Comparison of ENCODE assay signal across 16 cellular contexts in genomic region chr6:75124085-75124484, GRCh38.
DNase-seq lines count a peak whose midpoint lies in the region; ATAC-seq and TF ChIP-seq lines count a peak whose summit lies in the region.
"Had no signal": no experiment of that assay in that cellular context is flagged by ENCODE, and none has a peak within 500 bp of the region (broad histone marks: within the 10 kb centered on the region; RNA-seq: fewer than 3 reads in every experiment).

No MANE protein-coding gene starts in this region.

- H4K20me1 ChIP-seq in GM23338 (replicated peaks; ENCODE audit: insufficient read depth), result no peaks in the 10 kb centered on the region

- H3K4me3 ChIP-seq in GM23338, result no peak overlapping the region
- no peak overlapping the region for H3K4me3 ChIP-seq in choroid plexus epithelial cell (ENCODE audit: low read depth, low read length)
- no peak overlapping the region for H3K4me3 ChIP-seq in fibroblast of villous mesenchyme (ENCODE audit: low read depth, low read length)
- H3K4me3 ChIP-seq in CD8-positive, alpha-beta T cell (ENCODE audit: low read depth, low read length), result no peak overlapping the region
- H3K4me3 ChIP-seq in Peyer's patch, result no peak overlapping the region

- no peaks in the 10 kb centered on the region for H3K9me3 Mint-ChIP-seq in GM23338
- H3K9me3 Mint-ChIP-seq in CD8-positive, alpha-beta T cell, result no peaks in the 10 kb centered on the region
- H3K9me3 Mint-ChIP-seq: CD4-positive, alpha-beta memory T cell had no signal

- H3K27ac ChIP-seq in GM23338 (ENCODE audit: low read depth), result no peak overlapping the region
- H3K27ac ChIP-seq in CD8-positive, alpha-beta T cell (ENCODE audit: low read depth, low read length), result no peak overlapping the region
- no peak overlapping the region for H3K27ac ChIP-seq in Peyer's patch
- H3K27ac ChIP-seq: C4-2B had no signal

- TF ChIP-seq CTCF in GM23338 (conservative IDR thresholded peaks at IDR 0.05; ENCODE audit: low read depth in 2 of 2), result 0 out of 4 replicates have a peak, but pooled peaks of 1 of the 2 experiments have one; percentile 19
- TF ChIP-seq CTCF in choroid plexus epithelial cell (conservative IDR thresholded peaks at IDR 0.05; ENCODE audit: low read depth, low read length), result peak; percentile 15
- peak; percentile 6 for TF ChIP-seq CTCF in fibroblast of villous mesenchyme (IDR thresholded peaks at IDR 0.05; ENCODE audit: insufficient read depth, low read depth, low read length)
- TF ChIP-seq CTCF in CD8-positive, alpha-beta T cell (IDR thresholded peaks at IDR 0.05), result no peak
- TF ChIP-seq CTCF in Peyer's patch (IDR thresholded peaks at IDR 0.05), result no peak

- no peaks in the 10 kb centered on the region for H3K9me2 ChIP-seq in GM23338 (ENCODE audit: insufficient read depth)

- no peaks in the 10 kb centered on the region for H3K36me3 Mint-ChIP-seq in GM23338 (ENCODE audit: low read depth)
- no peaks in the 10 kb centered on the region for H3K36me3 Mint-ChIP-seq in CD8-positive, alpha-beta T cell
- H3K36me3 Mint-ChIP-seq: CD4-positive, alpha-beta memory T cell had no signal

- no peaks in the 10 kb centered on the region for H3K79me2 ChIP-seq in GM23338 (replicated peaks; ENCODE audit: insufficient read depth)

- intact Hi-C loops in CD8-positive, alpha-beta T cell (cut with DNase I, micrococcal nuclease), result no loop called here

- no peak overlapping the region for H3K27ac Mint-ChIP-seq in GM23338
- no peak overlapping the region for H3K27ac Mint-ChIP-seq in CD8-positive, alpha-beta T cell
- H3K27ac Mint-ChIP-seq: B cell; CD4-positive, alpha-beta memory T cell had no signal

- peaks cover 5% of the 10 kb centered on the region for H3K4me1 Mint-ChIP-seq in GM23338
- H3K4me1 Mint-ChIP-seq in CD8-positive, alpha-beta T cell (ENCODE audit: low read depth), result no peaks in the 10 kb centered on the region
- H3K4me1 Mint-ChIP-seq: B cell; CD4-positive, alpha-beta memory T cell had no signal

- ATAC-seq in GM23338 (no peak), HG03520 (IDR thresholded peaks at IDR 0.05; ENCODE audit: unreplicated experiment) (no peak)
- ATAC-seq in CD8-positive, alpha-beta T cell, result no peak

- no peak overlapping the region for H3K4me3 Mint-ChIP-seq in GM23338
- H3K4me3 Mint-ChIP-seq in CD8-positive, alpha-beta T cell, result no peak overlapping the region
- H3K4me3 Mint-ChIP-seq: B cell; CD4-positive, alpha-beta memory T cell had no signal

- DNase-seq in GM23338 (ENCODE audit: low spot score) (peak; percentile 20), choroid plexus epithelial cell (ENCODE audit: low read depth) (no peak), fibroblast of villous mesenchyme (ENCODE audit: low read depth) (no peak), iPS-NIHi7 (ENCODE audit: extremely low spot score) (no peak), Peyer's patch (no peak)
- DNase-seq in CD8-positive, alpha-beta T cell, result no peak
- DNase-seq: ACHN; CD4-positive, alpha-beta memory T cell; DMS53; GF-D8; IMR-90; Kasumi-1; KBM-7 had no signal

- H2AFZ ChIP-seq in GM23338, result no peak overlapping the region

- no peaks in the 10 kb centered on the region for H3K4me1 ChIP-seq in GM23338 (ENCODE audit: insufficient read depth)
- H3K4me1 ChIP-seq in CD8-positive, alpha-beta T cell (ENCODE audit: insufficient read depth, low read length), result no peaks in the 10 kb centered on the region
- H3K4me1 ChIP-seq in Peyer's patch, result no peaks in the 10 kb centered on the region

- no peak overlapping the region for H3K4me2 ChIP-seq in GM23338

- POLR2A ChIA-PET in CD8-positive, alpha-beta T cell (lab: Charles Lee), result no interaction called here

- H3K36me3 ChIP-seq in GM23338 (ENCODE audit: insufficient read depth) (no peaks in the 10 kb centered on the region), Peyer's patch (peaks cover 0 to 5% (median 0%) of the 10 kb centered on the region in 3 donors)
- no peaks in the 10 kb centered on the region for H3K36me3 ChIP-seq in CD8-positive, alpha-beta T cell (ENCODE audit: insufficient read depth, low read length)

- CTCF ChIA-PET in CD8-positive, alpha-beta T cell (lab: Charles Lee), result no interaction called here

- no peaks in the 10 kb centered on the region for H3K9me3 ChIP-seq in CD8-positive, alpha-beta T cell (ENCODE audit: low read length)
- H3K9me3 ChIP-seq in Peyer's patch, result no peaks in the 10 kb centered on the region

- H3K27me3 Mint-ChIP-seq in GM23338 (ENCODE audit: insufficient read depth, low read depth, poor library complexity), result peaks cover 2% of the 10 kb centered on the region
- H3K27me3 Mint-ChIP-seq in CD8-positive, alpha-beta T cell (ENCODE audit: low read depth), result no peaks in the 10 kb centered on the region

- no peaks in the 10 kb centered on the region for H3F3A ChIP-seq in GM23338 (replicated peaks; ENCODE audit: low read depth)

- no peak for TF ChIP-seq POLR2A in Peyer's patch (IDR thresholded peaks at IDR 0.05)

- no peaks in the 10 kb centered on the region for H3K27me3 ChIP-seq in GM23338 (ENCODE audit: insufficient read depth)
- H3K27me3 ChIP-seq in CD8-positive, alpha-beta T cell (ENCODE audit: insufficient read depth, low read length), result no peaks in the 10 kb centered on the region
- no peaks in the 10 kb centered on the region for H3K27me3 ChIP-seq in Peyer's patch

TF ChIP-seq in GM23338, 12 proteins besides CTCF, POLR2A, EP300 and RAD21 (continues in another document):
- TF ChIP-seq, protein P1, sequence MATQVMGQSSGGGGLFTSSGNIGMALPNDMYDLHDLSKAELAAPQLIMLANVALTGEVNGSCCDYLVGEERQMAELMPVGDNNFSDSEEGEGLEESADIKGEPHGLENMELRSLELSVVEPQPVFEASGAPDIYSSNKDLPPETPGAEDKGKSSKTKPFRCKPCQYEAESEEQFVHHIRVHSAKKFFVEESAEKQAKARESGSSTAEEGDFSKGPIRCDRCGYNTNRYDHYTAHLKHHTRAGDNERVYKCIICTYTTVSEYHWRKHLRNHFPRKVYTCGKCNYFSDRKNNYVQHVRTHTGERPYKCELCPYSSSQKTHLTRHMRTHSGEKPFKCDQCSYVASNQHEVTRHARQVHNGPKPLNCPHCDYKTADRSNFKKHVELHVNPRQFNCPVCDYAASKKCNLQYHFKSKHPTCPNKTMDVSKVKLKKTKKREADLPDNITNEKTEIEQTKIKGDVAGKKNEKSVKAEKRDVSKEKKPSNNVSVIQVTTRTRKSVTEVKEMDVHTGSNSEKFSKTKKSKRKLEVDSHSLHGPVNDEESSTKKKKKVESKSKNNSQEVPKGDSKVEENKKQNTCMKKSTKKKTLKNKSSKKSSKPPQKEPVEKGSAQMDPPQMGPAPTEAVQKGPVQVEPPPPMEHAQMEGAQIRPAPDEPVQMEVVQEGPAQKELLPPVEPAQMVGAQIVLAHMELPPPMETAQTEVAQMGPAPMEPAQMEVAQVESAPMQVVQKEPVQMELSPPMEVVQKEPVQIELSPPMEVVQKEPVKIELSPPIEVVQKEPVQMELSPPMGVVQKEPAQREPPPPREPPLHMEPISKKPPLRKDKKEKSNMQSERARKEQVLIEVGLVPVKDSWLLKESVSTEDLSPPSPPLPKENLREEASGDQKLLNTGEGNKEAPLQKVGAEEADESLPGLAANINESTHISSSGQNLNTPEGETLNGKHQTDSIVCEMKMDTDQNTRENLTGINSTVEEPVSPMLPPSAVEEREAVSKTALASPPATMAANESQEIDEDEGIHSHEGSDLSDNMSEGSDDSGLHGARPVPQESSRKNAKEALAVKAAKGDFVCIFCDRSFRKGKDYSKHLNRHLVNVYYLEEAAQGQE (IDR thresholded peaks at IDR 0.05; ENCODE audit: unreplicated experiment), result no peak
- TF ChIP-seq ETS1 (IDR thresholded peaks at IDR 0.05), result no peak
- TF ChIP-seq ZNF331 (CRISPR knock-in tag; IDR thresholded peaks at IDR 0.05; ENCODE audit: low read depth), result no peak
- no peak for TF ChIP-seq ZNF114 (CRISPR knock-in tag; IDR thresholded peaks at IDR 0.05)
- TF ChIP-seq CREB1 (CRISPR knock-in tag; IDR thresholded peaks at IDR 0.05; ENCODE audit: low read depth), result no peak
- no peak for TF ChIP-seq JUNB (IDR thresholded peaks at IDR 0.05; ENCODE audit: unreplicated experiment)
- TF ChIP-seq EZH2phosphoT487 (IDR thresholded peaks at IDR 0.05; ENCODE audit: unreplicated experiment), result no peak
- no peak for TF ChIP-seq EZH2 (IDR thresholded peaks at IDR 0.05; ENCODE audit: low read depth, unreplicated experiment)
- no peak for TF ChIP-seq POLR2AphosphoS5 (IDR thresholded peaks at IDR 0.05; ENCODE audit: low read depth)
- TF ChIP-seq STAT1 (IDR thresholded peaks at IDR 0.05; ENCODE audit: unreplicated experiment), result no peak
- TF ChIP-seq NANOG (IDR thresholded peaks at IDR 0.05; ENCODE audit: borderline replicate concordance), result no peak

Comparison
In these comparisons a context has a peak if more than half of its experiments do, and no peak if none do; other contexts are left out.
1. CTCF ChIP-seq: peak in choroid plexus epithelial cell (single experiment) and fibroblast of villous mesenchyme (single experiment); none in CD8-positive, alpha-beta T cell (single experiment) and Peyer's patch (0 of 6).